ENCODE assay signal across 13 cellular contexts in the genomic region with DNA sequence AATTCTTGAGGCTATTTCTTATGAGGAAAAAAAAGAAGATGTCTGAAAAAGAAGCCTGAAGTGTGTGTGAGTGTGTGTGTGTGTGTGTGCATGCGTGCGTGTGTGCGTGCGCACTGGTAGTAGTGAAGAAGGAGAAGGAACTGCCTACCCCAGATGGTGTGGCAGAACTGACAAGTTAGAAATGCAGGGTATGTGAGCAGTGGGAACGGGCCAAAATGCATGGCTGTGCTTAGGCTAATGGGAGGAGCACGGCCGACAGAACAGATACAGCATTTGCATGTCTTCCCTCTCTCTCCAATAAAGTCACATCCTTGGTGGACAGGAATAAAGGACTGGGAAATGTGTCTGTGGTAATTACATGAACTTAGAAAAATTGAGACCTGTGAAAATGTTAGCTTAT.
DNase-seq lines count a peak whose midpoint lies in the region; TF ChIP-seq lines count a peak whose summit lies in the region.
"Had no signal": no experiment of that assay in that cellular context is flagged by ENCODE, and none has a peak within 500 bp of the region (broad histone marks: within the 10 kb centered on the region; RNA-seq: fewer than 3 reads in every experiment).

No MANE protein-coding gene starts in this region.

- CTCF ChIA-PET in HEK293 (lab: Yijun Ruan, JAX): interaction anchor here (0.6 kb wide), 1 partner anchor 119 kb away, joined by 3 read pairs; no protein-coding TSS in a partner anchor

- H3K9me3 Mint-ChIP-seq in glutamatergic neuron (ENCODE audit: unreplicated experiment) (no peaks in the 10 kb centered on the region), type B pancreatic cell (peaks cover 4% of the 10 kb centered on the region)
- H3K9me3 Mint-ChIP-seq: CD4-positive, CD25-positive, alpha-beta regulatory T cell; CD8-positive, alpha-beta memory T cell had no signal

- H3K27ac ChIP-seq in HEK293 (ENCODE audit: extremely low read depth, low read depth, low read length): no peak overlapping the region
- H3K27ac ChIP-seq in vagina: no peak overlapping the region

- H3K27me3 Mint-ChIP-seq in glutamatergic neuron (ENCODE audit: unreplicated experiment) (peaks cover 2% of the 10 kb centered on the region), type B pancreatic cell (no peaks in the 10 kb centered on the region)
- H3K27me3 Mint-ChIP-seq: CD4-positive, CD25-positive, alpha-beta regulatory T cell; CD8-positive, alpha-beta memory T cell had no signal

- H3K4me3 ChIP-seq in AG10803 (ENCODE audit: low read length) (no peak overlapping the region), HEK293 (ENCODE audit: low read depth, low read length) (no peak overlapping the region), vagina (no peak overlapping the region)
- H3K4me3 ChIP-seq: HAP-1 had no signal

- peaks cover 3 to 46% of the 10 kb centered on the region in 2 experiments for H3K36me3 ChIP-seq in HEK293 (ENCODE audit: control insufficient read depth in 2 of 2, insufficient read depth in 1 of 2, low read length in 2 of 2)
- H3K36me3 ChIP-seq in vagina: peaks cover 0 to 50% of the 10 kb centered on the region in 2 donors

- TF ChIP-seq POLR2A in vagina (IDR thresholded peaks at IDR 0.05): no peak

- POLR2A ChIA-PET in HEK293 (lab: Yijun Ruan, JAX): no interaction called here

- no peak overlapping the region for H3K4me3 Mint-ChIP-seq in glutamatergic neuron (ENCODE audit: unreplicated experiment)
- H3K4me3 Mint-ChIP-seq in type B pancreatic cell: no peak overlapping the region
- H3K4me3 Mint-ChIP-seq: CD8-positive, alpha-beta memory T cell had no signal

- TF ChIP-seq CTCF in AG10803 (conservative IDR thresholded peaks at IDR 0.05; ENCODE audit: low read length) (no peak), HEK293 (tag by site-specific recombination; IDR thresholded peaks at IDR 0.05) (no peak), glutamatergic neuron (IDR thresholded peaks at IDR 0.05; ENCODE audit: partially characterized antibody, unreplicated experiment) (no peak), type B pancreatic cell (conservative IDR thresholded peaks at IDR 0.05) (no peak), vagina (IDR thresholded peaks at IDR 0.05) (no peak)

- intact Hi-C loops in vagina (cut with DNase I): no loop called here

- H3K4me1 ChIP-seq in HEK293 (ENCODE audit: control insufficient read depth, insufficient read depth, low read length) (no peaks in the 10 kb centered on the region), vagina (no peaks in the 10 kb centered on the region)
- H3K4me1 ChIP-seq: BE2C, Caco-2, HAP-1 had no signal

- peaks cover 8% of the 10 kb centered on the region for H3K4me1 Mint-ChIP-seq in glutamatergic neuron (ENCODE audit: low read depth, unreplicated experiment)
- H3K4me1 Mint-ChIP-seq in type B pancreatic cell (ENCODE audit: unreplicated experiment): no peaks in the 10 kb centered on the region
- H3K4me1 Mint-ChIP-seq: CD8-positive, alpha-beta memory T cell had no signal

- H3K36me3 Mint-ChIP-seq in glutamatergic neuron (ENCODE audit: unreplicated experiment) (no peaks in the 10 kb centered on the region), type B pancreatic cell (peaks cover 18% of the 10 kb centered on the region)

- in situ Hi-C loops in G401 (cut with HindIII; ENCODE audit: low sequenced_read_pairs): no loop called here

- DNase-seq in AG10803 (ENCODE audit: low read depth) (peak; percentile 3), glutamatergic neuron (peak; percentile 23), type B pancreatic cell (ENCODE audit: extremely low spot score, unreplicated experiment) (no peak), G401 (ENCODE audit: low spot score) (no peak), vagina (ENCODE audit: extremely low spot score in 2 of 2) (no peak)
- DNase-seq: BE2C; C1 segment of cervical spinal cord; Caco-2; CD4-positive, CD25-positive, alpha-beta regulatory T cell; CD8-positive, alpha-beta memory T cell; GDM1 had no signal

- peak overlapping the region; percentile 36 for H3K27ac Mint-ChIP-seq in glutamatergic neuron (ENCODE audit: unreplicated experiment)
- peak overlapping the region; percentile 28 for H3K27ac Mint-ChIP-seq in type B pancreatic cell
- H3K27ac Mint-ChIP-seq: CD4-positive, CD25-positive, alpha-beta regulatory T cell; CD8-positive, alpha-beta memory T cell had no signal

- H3K9me3 ChIP-seq in HEK293 (ENCODE audit: control insufficient read depth, insufficient read depth, low read depth, low read length): no peaks in the 10 kb centered on the region
- H3K9me3 ChIP-seq in vagina: no peaks in the 10 kb centered on the region
- H3K9me3 ChIP-seq: BE2C, Caco-2, HAP-1 had no signal

- H3K27me3 ChIP-seq in vagina: no peaks in the 10 kb centered on the region
- H3K27me3 ChIP-seq: BE2C had no signal

TF ChIP-seq in HEK293, 187 proteins besides CTCF, POLR2A, EP300 and RAD21:
- TF ChIP-seq, protein P1, sequence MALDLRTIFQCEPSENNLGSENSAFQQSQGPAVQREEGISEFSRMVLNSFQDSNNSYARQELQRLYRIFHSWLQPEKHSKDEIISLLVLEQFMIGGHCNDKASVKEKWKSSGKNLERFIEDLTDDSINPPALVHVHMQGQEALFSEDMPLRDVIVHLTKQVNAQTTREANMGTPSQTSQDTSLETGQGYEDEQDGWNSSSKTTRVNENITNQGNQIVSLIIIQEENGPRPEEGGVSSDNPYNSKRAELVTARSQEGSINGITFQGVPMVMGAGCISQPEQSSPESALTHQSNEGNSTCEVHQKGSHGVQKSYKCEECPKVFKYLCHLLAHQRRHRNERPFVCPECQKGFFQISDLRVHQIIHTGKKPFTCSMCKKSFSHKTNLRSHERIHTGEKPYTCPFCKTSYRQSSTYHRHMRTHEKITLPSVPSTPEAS (tag by site-specific recombination; IDR thresholded peaks at IDR 0.05): 0 out of 2 replicates have a peak, but pooled peaks have one; percentile 16
- TF ChIP-seq SCRT1 (tag by site-specific recombination; IDR thresholded peaks at IDR 0.05; ENCODE audit: borderline replicate concordance): no peak
- no peak for TF ChIP-seq ZNF138 (tag by site-specific recombination; IDR thresholded peaks at IDR 0.05; ENCODE audit: borderline replicate concordance)
TF ChIP-seq in HEK293: peak in this region for 1.

Comparison
In these comparisons a context has a peak if more than half of its experiments do, and no peak if none do; other contexts are left out.
1. DNase-seq: peak in AG10803 (single experiment) and glutamatergic neuron (single experiment); none in type B pancreatic cell (single experiment), G401 (single experiment) and vagina (0 of 2).